In the genomic region with DNA sequence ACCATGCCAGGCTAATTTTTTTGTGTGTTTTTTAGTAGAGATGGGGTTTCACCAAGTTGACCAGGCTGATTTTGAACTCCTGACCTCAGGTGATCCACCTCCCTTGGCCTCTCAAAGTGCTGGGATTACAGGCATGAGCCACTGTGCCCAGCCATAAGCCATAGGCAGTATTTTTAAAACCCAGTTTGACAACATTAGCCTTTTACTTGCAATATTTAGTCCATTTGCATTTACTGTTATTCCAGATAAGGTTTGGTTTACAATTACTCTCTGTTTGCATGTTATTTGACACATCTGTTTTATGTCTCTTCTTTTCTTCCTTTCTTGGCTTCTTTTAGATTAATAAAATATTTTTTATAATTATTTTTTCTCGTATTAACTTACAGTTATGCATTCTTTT, we compare ENCODE assay signal across 21 cellular contexts.
DNase-seq lines count a peak whose midpoint lies in the region; ATAC-seq, FAIRE-seq and TF ChIP-seq lines count a peak whose summit lies in the region.
"Had no signal": no experiment of that assay in that cellular context is flagged by ENCODE, and none has a peak within 500 bp of the region (broad histone marks: within the 10 kb centered on the region; RNA-seq: fewer than 3 reads in every experiment).

No MANE protein-coding gene starts in this region.

- no peak overlapping the region for H3K4me2 ChIP-seq in K562 (ENCODE audit: insufficient read depth, low read length)
- H3K4me2 ChIP-seq: A549; BLaER1 treated with 17β-estradiol and CSF1 and Interleukin-3, amounts not matched to agents 10 nM and 100 nM had no signal

- no peak overlapping the region for H3K9ac ChIP-seq in K562 (ENCODE audit: insufficient read depth in 1 of 2, low read depth in 2 of 2, low read length in 2 of 2)
- H3K9ac ChIP-seq: BLaER1 treated with 17β-estradiol and CSF1 and Interleukin-3, amounts not matched to agents 10 nM and 100 nM had no signal

- H3K36me3 ChIP-seq in K562 (ENCODE audit: control insufficient read depth, insufficient read depth, low read length) (no peaks in the 10 kb centered on the region), esophagus muscularis mucosa (no peaks in the 10 kb centered on the region)
- H3K36me3 ChIP-seq: BLaER1 treated with 17β-estradiol and CSF1 and Interleukin-3, amounts not matched to agents 10 nM and 100 nM had no signal

- TF ChIP-seq EP300 in K562 (IDR thresholded peaks at IDR 0.05; ENCODE audit: low read length) (no peak), esophagus muscularis mucosa (IDR thresholded peaks at IDR 0.05) (no peak)

- 0% methylated on average over 1 of the region's 1 CpG for WGBS in K562 (ENCODE audit: insufficient coverage, low coverage, missing lambda C conversion rate)
- 91% methylated on average over 1 of the region's 1 CpG for WGBS in esophagus muscularis mucosa

- H3K27ac Mint-ChIP-seq in activated CD8-positive, alpha-beta memory T cell treated with anti-CD3 and anti-CD28 coated beads, Interleukin-2, amount 10 ng/mL, durations not matched to agents 7 days and 5 days, result no peak overlapping the region
- H3K27ac Mint-ChIP-seq: B cell; CD4-positive, alpha-beta T cell; CD8-positive, alpha-beta T cell had no signal

- no TSS peak for BruUV-seq in K562 (replicated peaks; lab: Mats Ljungman, UMichigan)

- TF ChIP-seq CTCF in K562 (IDR thresholded peaks at IDR 0.05 in 2 of 3, conservative IDR thresholded peaks at IDR 0.05 in 1 of 3; ENCODE audit: insufficient read depth in 2 of 3, low read depth in 1 of 3, low read length in 3 of 3) (no peak), esophagus muscularis mucosa (IDR thresholded peaks at IDR 0.05) (no peak)

- H3K9me3 Mint-ChIP-seq in activated CD8-positive, alpha-beta memory T cell treated with anti-CD3 and anti-CD28 coated beads, Interleukin-2, amount 10 ng/mL, durations not matched to agents 7 days and 5 days (ENCODE audit: low read depth), result no peaks in the 10 kb centered on the region
- H3K9me3 Mint-ChIP-seq: CD4-positive, alpha-beta T cell; CD8-positive, alpha-beta T cell had no signal

- no peak for FAIRE-seq in K562 (lab: Jason Lieb, UNC)
- FAIRE-seq: A549, D721Med, G401.6, GM12891, GM19239 had no signal

- no peaks in the 10 kb centered on the region for H3K79me2 ChIP-seq in K562 (ENCODE audit: control insufficient read depth, insufficient read depth, low read length)

- CTCF ChIA-PET in activated CD8-positive, alpha-beta memory T cell treated with anti-CD3 and anti-CD28 coated beads, Interleukin-2, amount 10 ng/mL, durations not matched to agents 7 days and 5 days (lab: Charles Lee), result no interaction called here
- CTCF ChIA-PET in K562 (lab: Yijun Ruan, JAX; ENCODE audit: low intra/inter-chr PET ratio), result no interaction called here

- H4K20me1 ChIP-seq in K562 (replicated peaks; ENCODE audit: control insufficient read depth, insufficient read depth, low read length), result no peaks in the 10 kb centered on the region
- H4K20me1 ChIP-seq: BLaER1 treated with 17β-estradiol and CSF1 and Interleukin-3, amounts not matched to agents 10 nM and 100 nM had no signal

- TF ChIP-seq POLR2A in K562 (conservative IDR thresholded peaks at IDR 0.05) (no peak), esophagus muscularis mucosa (IDR thresholded peaks at IDR 0.05; ENCODE audit: low read depth) (no peak)

- TF ChIP-seq RAD21 in K562 (CRISPR knock-in tag; conservative IDR thresholded peaks at IDR 0.05 in 1 of 2, IDR thresholded peaks at IDR 0.05 in 1 of 2), result no peak

- peaks cover 57% of the 10 kb centered on the region for H3K27me3 Mint-ChIP-seq in activated CD8-positive, alpha-beta memory T cell treated with anti-CD3 and anti-CD28 coated beads, Interleukin-2, amount 10 ng/mL, durations not matched to agents 7 days and 5 days

- peak; percentile 25 for DNase-seq in activated CD8-positive, alpha-beta memory T cell treated with anti-CD3 and anti-CD28 coated beads, Interleukin-2, amount 10 ng/mL, durations not matched to agents 7 days and 5 days
- DNase-seq in activated CD8-positive, alpha-beta memory T cell treated with anti-CD3 and anti-CD28 coated beads, Interleukin-2, amount 50 U/mL, for 4 hours, result no peak
- DNase-seq in K562 (ENCODE audit: extremely low read depth in 1 of 4, low spot score in 3 of 4) (no peak), esophagus muscularis mucosa (ENCODE audit: extremely low spot score) (peak; percentile 8)
- DNase-seq in stimulated activated CD4-positive, alpha-beta T cell treated with anti-CD3 and anti-CD28 coated beads, Interleukin-2, amount 100 ng/mL, for 48 hours, result no peak
- DNase-seq: AML-193; Caco-2; Calu3; CD4-positive, alpha-beta T cell; CD8-positive, alpha-beta T cell; DMS79 treated with DMSO at 0.1 percent for 48 hours; GF-D8 had no signal

- no peak overlapping the region for H3K27ac ChIP-seq in K562 (ENCODE audit: extremely low read depth, low read depth, low read length)
- H3K27ac ChIP-seq in esophagus muscularis mucosa (replicated peaks in 1 of 4), result no peak overlapping the region
- H3K27ac ChIP-seq: 22Rv1; A549; BLaER1 treated with 17β-estradiol and CSF1 and Interleukin-3, amounts not matched to agents 10 nM and 100 nM; C4-2B had no signal

- intact Hi-C loops in K562 (cut with micrococcal nuclease), result no loop called here
- intact Hi-C loops in esophagus muscularis mucosa (cut with DNase I), result loop anchor here (10.0 kb wide), 1 partner anchor 63 kb away; no protein-coding TSS in a partner anchor

- H3K4me3 ChIP-seq in K562, result no peak overlapping the region
- no peak overlapping the region for H3K4me3 ChIP-seq in esophagus muscularis mucosa
- H3K4me3 ChIP-seq: A549; BLaER1 treated with 17β-estradiol and CSF1 and Interleukin-3, amounts not matched to agents 10 nM and 100 nM had no signal

- H3K9me3 ChIP-seq in K562 (replicated peaks; ENCODE audit: control insufficient read depth, insufficient read depth, low read depth, low read length) (no peaks in the 10 kb centered on the region), esophagus muscularis mucosa (peaks cover 0 to 13% (median 8%) of the 10 kb centered on the region in 4 donors)
- H3K9me3 ChIP-seq: Caco-2 had no signal

- H3K4me1 Mint-ChIP-seq in activated CD8-positive, alpha-beta memory T cell treated with anti-CD3 and anti-CD28 coated beads, Interleukin-2, amount 10 ng/mL, durations not matched to agents 7 days and 5 days, result no peaks in the 10 kb centered on the region

- H3K36me3 Mint-ChIP-seq in activated CD8-positive, alpha-beta memory T cell treated with anti-CD3 and anti-CD28 coated beads, Interleukin-2, amount 10 ng/mL, durations not matched to agents 7 days and 5 days, result no peaks in the 10 kb centered on the region
- H3K36me3 Mint-ChIP-seq: CD8-positive, alpha-beta T cell had no signal

- ATAC-seq in activated CD8-positive, alpha-beta memory T cell treated with anti-CD3 and anti-CD28 coated beads, Interleukin-2, amount 10 ng/mL, durations not matched to agents 7 days and 5 days, result no peak
- no peak for ATAC-seq in K562
- ATAC-seq: A549; CD8-positive, alpha-beta T cell had no signal

- H3K4me3 Mint-ChIP-seq in activated CD8-positive, alpha-beta memory T cell treated with anti-CD3 and anti-CD28 coated beads, Interleukin-2, amount 10 ng/mL, durations not matched to agents 7 days and 5 days, result no peak overlapping the region
- H3K4me3 Mint-ChIP-seq: B cell; CD4-positive, alpha-beta T cell; CD8-positive, alpha-beta T cell had no signal

- POLR2A ChIA-PET in K562 (lab: Yijun Ruan, JAX), result no interaction called here

- no peaks in the 10 kb centered on the region for H3K4me1 ChIP-seq in K562 (replicated peaks in 1 of 2; ENCODE audit: control insufficient read depth in 2 of 2, insufficient read depth in 2 of 2, low read length in 2 of 2)
- H3K4me1 ChIP-seq in esophagus muscularis mucosa, result no peaks in the 10 kb centered on the region
- H3K4me1 ChIP-seq: A549, Caco-2 had no signal

- H2AFZ ChIP-seq in K562 (ENCODE audit: low read depth, low read length), result no peak overlapping the region

- in situ Hi-C loops in K562 (cut with MboI), result no loop called here

- peaks cover 30 to 52% of the 10 kb centered on the region in 2 experiments for H3K27me3 ChIP-seq in K562 (ENCODE audit: control insufficient read depth in 2 of 2, insufficient read depth in 2 of 2, low read length in 2 of 2)
- H3K27me3 ChIP-seq in esophagus muscularis mucosa, result peaks cover 0 to 51% (median 0%) of the 10 kb centered on the region in 4 donors
- H3K27me3 ChIP-seq: BLaER1 treated with 17β-estradiol and CSF1 and Interleukin-3, amounts not matched to agents 10 nM and 100 nM had no signal

- H3K9me1 ChIP-seq in K562 (ENCODE audit: control insufficient read depth, insufficient read depth, low read length), result no peaks in the 10 kb centered on the region

TF ChIP-seq in K562, 482 proteins besides CTCF, POLR2A, EP300 and RAD21 (continues in another document):
- TF ChIP-seq TGIF2 (CRISPR knock-in tag; IDR thresholded peaks at IDR 0.05), result no peak
- TF ChIP-seq ZNF507 (tag; conservative IDR thresholded peaks at IDR 0.05), result peak; percentile 93
- no peak for TF ChIP-seq ARHGAP35 (IDR thresholded peaks at IDR 0.05; ENCODE audit: partially characterized antibody)
- TF ChIP-seq NFE2L1 (tag; IDR thresholded peaks at IDR 0.05; ENCODE audit: borderline replicate concordance, low read depth), result no peak
- TF ChIP-seq POLR2AphosphoS2 (IDR thresholded peaks at IDR 0.05; ENCODE audit: low read length), result no peak
- no peak for TF ChIP-seq LEF1 (IDR thresholded peaks at IDR 0.05)
- TF ChIP-seq, protein P1, sequence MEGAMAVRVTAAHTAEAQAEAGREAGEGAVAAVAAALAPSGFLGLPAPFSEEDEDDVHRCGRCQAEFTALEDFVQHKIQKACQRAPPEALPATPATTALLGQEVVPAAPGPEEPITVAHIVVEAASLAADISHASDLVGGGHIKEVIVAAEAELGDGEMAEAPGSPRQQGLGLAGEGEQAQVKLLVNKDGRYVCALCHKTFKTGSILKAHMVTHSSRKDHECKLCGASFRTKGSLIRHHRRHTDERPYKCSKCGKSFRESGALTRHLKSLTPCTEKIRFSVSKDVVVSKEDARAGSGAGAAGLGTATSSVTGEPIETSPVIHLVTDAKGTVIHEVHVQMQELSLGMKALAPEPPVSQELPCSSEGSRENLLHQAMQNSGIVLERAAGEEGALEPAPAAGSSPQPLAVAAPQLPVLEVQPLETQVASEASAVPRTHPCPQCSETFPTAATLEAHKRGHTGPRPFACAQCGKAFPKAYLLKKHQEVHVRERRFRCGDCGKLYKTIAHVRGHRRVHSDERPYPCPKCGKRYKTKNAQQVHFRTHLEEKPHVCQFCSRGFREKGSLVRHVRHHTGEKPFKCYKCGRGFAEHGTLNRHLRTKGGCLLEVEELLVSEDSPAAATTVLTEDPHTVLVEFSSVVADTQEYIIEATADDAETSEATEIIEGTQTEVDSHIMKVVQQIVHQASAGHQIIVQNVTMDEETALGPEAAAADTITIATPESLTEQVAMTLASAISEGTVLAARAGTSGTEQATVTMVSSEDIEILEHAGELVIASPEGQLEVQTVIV (CRISPR knock-in tag; IDR thresholded peaks at IDR 0.05; ENCODE audit: borderline replicate concordance), result no peak
- TF ChIP-seq ZSCAN32 (CRISPR knock-in tag; IDR thresholded peaks at IDR 0.05), result no peak
- no peak for TF ChIP-seq MEF2D (tag; conservative IDR thresholded peaks at IDR 0.05; ENCODE audit: low read depth)

Comparison
In these comparisons a context has a peak if more than half of its experiments do, and no peak if none do; other contexts are left out.
1. DNase-seq: peak in activated CD8-positive, alpha-beta memory T cell treated with anti-CD3 and anti-CD28 coated beads, Interleukin-2, amount 10 ng/mL, durations not matched to agents 7 days and 5 days (single experiment) and esophagus muscularis mucosa (single experiment); none in activated CD8-positive, alpha-beta memory T cell treated with anti-CD3 and anti-CD28 coated beads, Interleukin-2, amount 50 U/mL, for 4 hours (single experiment), K562 (0 of 4) and stimulated activated CD4-positive, alpha-beta T cell treated with anti-CD3 and anti-CD28 coated beads, Interleukin-2, amount 100 ng/mL, for 48 hours (0 of 2).